ENCODE assay signal across 8 cellular contexts in genomic region chr2:163347982-163348842, GRCh38.
DNase-seq lines count a peak whose midpoint lies in the region; ATAC-seq and TF ChIP-seq lines count a peak whose summit lies in the region.

No MANE protein-coding gene starts in this region.

- no peaks in the 10 kb centered on the region for H3K27me3 ChIP-seq in muscle layer of colon (ENCODE audit: control insufficient read depth in 1 of 2, insufficient read depth in 2 of 2, low read length in 2 of 2)
- no peaks in the 10 kb centered on the region for H3K27me3 ChIP-seq in aorta (ENCODE audit: control insufficient read depth in 1 of 2, insufficient read depth in 2 of 2, low read length in 1 of 2)

- H3K9ac ChIP-seq in ES-I3 (ENCODE audit: low read depth, low read length) = peak overlapping the region; percentile 60
- peak overlapping the region; percentile 0 for H3K9ac ChIP-seq in muscle layer of colon (ENCODE audit: low read length)

- peak; percentile 89 for ATAC-seq in aorta (ENCODE audit: low FRiP score)
- no peak for ATAC-seq in activated CD8-positive, alpha-beta memory T cell treated with anti-CD3 and anti-CD28 coated beads, Interleukin-2, amount 10 ng/mL, durations not matched to agents 7 days and 5 days

- no peaks in the 10 kb centered on the region for H3K4me1 Mint-ChIP-seq in activated CD8-positive, alpha-beta memory T cell treated with anti-CD3 and anti-CD28 coated beads, Interleukin-2, amount 10 ng/mL, durations not matched to agents 7 days and 5 days
- H3K4me1 Mint-ChIP-seq in activated CD4-positive, alpha-beta memory T cell treated with anti-CD3 and anti-CD28 coated beads for 36 hours (ENCODE audit: low read depth) = no peaks in the 10 kb centered on the region

- H3K4me3 ChIP-seq in muscle layer of colon (ENCODE audit: low read depth in 1 of 2, low read length in 2 of 2) (peak overlapping the region; percentile 6 to 60), aorta (ENCODE audit: low read length in 2 of 2) (peak overlapping the region; percentile 16 to 27)

- H3K4me1 ChIP-seq in ES-I3 (ENCODE audit: insufficient read depth, low read length) (peaks cover 23% of the 10 kb centered on the region), muscle layer of colon (ENCODE audit: insufficient read depth, low read length) (no peaks in the 10 kb centered on the region), aorta (ENCODE audit: control insufficient read depth in 1 of 2, insufficient read depth in 2 of 2, low read length in 2 of 2) (peaks cover 2 to 3% of the 10 kb centered on the region in 2 donors)

- DNase-seq in fibroblast of peridontal ligament (ENCODE audit: extremely low read depth) (peak; percentile 35), aorta (peak; percentile 85 to 90), activated gamma-delta T cell (lab: John Stamatoyannopoulos, UW) (no peak)
- DNase-seq in activated CD8-positive, alpha-beta memory T cell treated with anti-CD3 and anti-CD28 coated beads, Interleukin-2, amount 10 ng/mL, durations not matched to agents 7 days and 5 days = no peak
- no peak for DNase-seq in activated CD4-positive, alpha-beta memory T cell treated with anti-CD3 and anti-CD28 coated beads for 36 hours

- H3K36me3 ChIP-seq in ES-I3 (ENCODE audit: insufficient read depth, low read length) (no peaks in the 10 kb centered on the region), muscle layer of colon (ENCODE audit: insufficient read depth, low read length) (no peaks in the 10 kb centered on the region), aorta (ENCODE audit: control insufficient read depth in 1 of 2, insufficient read depth in 2 of 2, low read length in 1 of 2) (no peaks in the 10 kb centered on the region)

- peaks cover 5% of the 10 kb centered on the region for H3K27me3 Mint-ChIP-seq in activated CD8-positive, alpha-beta memory T cell treated with anti-CD3 and anti-CD28 coated beads, Interleukin-2, amount 10 ng/mL, durations not matched to agents 7 days and 5 days
- peaks cover 6% of the 10 kb centered on the region for H3K27me3 Mint-ChIP-seq in activated CD4-positive, alpha-beta memory T cell treated with anti-CD3 and anti-CD28 coated beads for 36 hours

- intact Hi-C loops in aorta (cut with DNase I) = loop anchor here (5.0 to 10.0 kb wide), 6 partner anchors 384 to 1084 kb away; no protein-coding TSS in a partner anchor
- intact Hi-C loops in activated CD4-positive, alpha-beta memory T cell treated with anti-CD3 and anti-CD28 coated beads for 36 hours (cut with micrococcal nuclease) = loop anchor here (5.0 to 10.0 kb wide), 3 partner anchors 1084 to 1369 kb away; no protein-coding TSS in a partner anchor

- 4 to 5% methylated on average over 42 to 46 of the region's 46 CpGs for WGBS in aorta, 2 donors

- H3K4me3 Mint-ChIP-seq in activated CD8-positive, alpha-beta memory T cell treated with anti-CD3 and anti-CD28 coated beads, Interleukin-2, amount 10 ng/mL, durations not matched to agents 7 days and 5 days = no peak overlapping the region
- H3K4me3 Mint-ChIP-seq in activated CD4-positive, alpha-beta memory T cell treated with anti-CD3 and anti-CD28 coated beads for 36 hours = no peak overlapping the region

- peak overlapping the region; percentile 40 for H3K27ac ChIP-seq in muscle layer of colon (ENCODE audit: low read depth, low read length)
- peak overlapping the region; percentile 57 to 81 for H3K27ac ChIP-seq in aorta (ENCODE audit: low read depth in 1 of 2, low read length in 2 of 2)

- POLR2A ChIA-PET in activated CD4-positive, alpha-beta memory T cell treated with anti-CD3 and anti-CD28 coated beads for 36 hours (lab: Charles Lee) = no interaction called here

- H3K9me3 Mint-ChIP-seq in activated CD8-positive, alpha-beta memory T cell treated with anti-CD3 and anti-CD28 coated beads, Interleukin-2, amount 10 ng/mL, durations not matched to agents 7 days and 5 days (ENCODE audit: low read depth) = no peaks in the 10 kb centered on the region
- no peaks in the 10 kb centered on the region for H3K9me3 Mint-ChIP-seq in activated CD4-positive, alpha-beta memory T cell treated with anti-CD3 and anti-CD28 coated beads for 36 hours

- H3K27ac Mint-ChIP-seq in activated CD8-positive, alpha-beta memory T cell treated with anti-CD3 and anti-CD28 coated beads, Interleukin-2, amount 10 ng/mL, durations not matched to agents 7 days and 5 days = no peak overlapping the region
- no peak overlapping the region for H3K27ac Mint-ChIP-seq in activated CD4-positive, alpha-beta memory T cell treated with anti-CD3 and anti-CD28 coated beads for 36 hours

- H3K36me3 Mint-ChIP-seq in activated CD8-positive, alpha-beta memory T cell treated with anti-CD3 and anti-CD28 coated beads, Interleukin-2, amount 10 ng/mL, durations not matched to agents 7 days and 5 days = no peaks in the 10 kb centered on the region
- no peaks in the 10 kb centered on the region for H3K36me3 Mint-ChIP-seq in activated CD4-positive, alpha-beta memory T cell treated with anti-CD3 and anti-CD28 coated beads for 36 hours

- H3K9me3 ChIP-seq in ES-I3 (ENCODE audit: control insufficient read depth, insufficient read depth, low read length) (no peaks in the 10 kb centered on the region), muscle layer of colon (ENCODE audit: low read length) (no peaks in the 10 kb centered on the region), aorta (ENCODE audit: control insufficient read depth, low read length) (no peaks in the 10 kb centered on the region)

- CTCF ChIA-PET in activated CD8-positive, alpha-beta memory T cell treated with anti-CD3 and anti-CD28 coated beads, Interleukin-2, amount 10 ng/mL, durations not matched to agents 7 days and 5 days (lab: Charles Lee) = no interaction called here
- CTCF ChIA-PET in activated CD4-positive, alpha-beta memory T cell treated with anti-CD3 and anti-CD28 coated beads for 36 hours (lab: Charles Lee) = interaction anchor here (0.6 kb wide), 1 partner anchor 164 kb away, joined by 4 read pairs; no protein-coding TSS in a partner anchor

TF ChIP-seq in PFSK-1, 5 proteins besides CTCF, POLR2A, EP300 and RAD21:
- TF ChIP-seq REST (IDR thresholded peaks at IDR 0.05; ENCODE audit: insufficient read depth in 1 of 2, low read depth in 2 of 2, low read length in 2 of 2) = no peak
- peak; percentile 71 for TF ChIP-seq FOXP2 (optimal IDR thresholded peaks at IDR 0.05; ENCODE audit: borderline replicate concordance, extremely low read depth, extremely low read length, insufficient read depth)
- no peak for TF ChIP-seq SIN3A (IDR thresholded peaks at IDR 0.05; ENCODE audit: borderline replicate concordance, insufficient read depth, low read length)
- no peak for TF ChIP-seq POLR2AphosphoS5 (IDR thresholded peaks at IDR 0.05; ENCODE audit: low read depth, low read length)
- TF ChIP-seq TAF1 (IDR thresholded peaks at IDR 0.05; ENCODE audit: borderline replicate concordance, insufficient read depth, low read length) = no peak

Comparison
In these comparisons a context has a peak if more than half of its experiments do, and no peak if none do; other contexts are left out.
1. DNase-seq: peak in fibroblast of peridontal ligament (single experiment) and aorta (2 of 2); none in activated CD8-positive, alpha-beta memory T cell treated with anti-CD3 and anti-CD28 coated beads, Interleukin-2, amount 10 ng/mL, durations not matched to agents 7 days and 5 days (single experiment), activated CD4-positive, alpha-beta memory T cell treated with anti-CD3 and anti-CD28 coated beads for 36 hours (single experiment) and activated gamma-delta T cell (single experiment).